Comparison of ENCODE assay signal across 15 cellular contexts in genomic region chr16:74868035-74868434, GRCh38.
DNase-seq lines count a peak whose midpoint lies in the region; ATAC-seq and TF ChIP-seq lines count a peak whose summit lies in the region.
"Had no signal": no experiment of that assay in that cellular context is flagged by ENCODE, and none has a peak within 500 bp of the region (broad histone marks: within the 10 kb centered on the region; RNA-seq: fewer than 3 reads in every experiment).

No MANE protein-coding gene starts in this region.

- H4K91ac ChIP-seq in IMR-90 (ENCODE audit: insufficient read depth, low read depth, low read length) (no peak overlapping the region), trophoblast cell (ENCODE audit: low read depth, low read length) (no peak overlapping the region)

- H2BK5ac ChIP-seq in IMR-90 (ENCODE audit: low read depth, low read length, poor library complexity, severe bottlenecking) = no peak overlapping the region
- no peak overlapping the region for H2BK5ac ChIP-seq in trophoblast cell (ENCODE audit: low read depth, low read length, poor library complexity)

- H2AFZ ChIP-seq in IMR-90 (replicated peaks; ENCODE audit: low read length, poor library complexity) (no peak overlapping the region), trophoblast cell (ENCODE audit: insufficient read depth, low read length, poor library complexity) (no peak overlapping the region), MM.1S (ENCODE audit: low read length) (no peak overlapping the region)

- H3K36me3 Mint-ChIP-seq in activated naive CD4-positive, alpha-beta T cell treated with anti-CD3 and anti-CD28 coated beads for 36 hours (ENCODE audit: low read depth) = peaks cover 8% of the 10 kb centered on the region

- no peaks in the 10 kb centered on the region for H3K9me2 ChIP-seq in MM.1S (replicated peaks; ENCODE audit: insufficient read depth, low read length)

- H2BK20ac ChIP-seq in IMR-90 (ENCODE audit: low read depth, low read length) = no peak overlapping the region

- BruUV-seq in IMR-90 (replicated peaks; lab: Mats Ljungman, UMichigan) = no TSS peak

- in situ Hi-C loops in IMR-90 (cut with MboI; ENCODE audit: low sequenced_read_pairs) = no loop called here

- no peaks in the 10 kb centered on the region for H3K79me1 ChIP-seq in IMR-90 (ENCODE audit: low read depth in 1 of 2, low read length in 2 of 2)
- H3K79me1 ChIP-seq in trophoblast cell (ENCODE audit: low read length) = peaks cover 2% of the 10 kb centered on the region

- H3K4me1 ChIP-seq in IMR-90 (ENCODE audit: control insufficient read depth, insufficient read depth, low read length) (no peaks in the 10 kb centered on the region), trophoblast cell (ENCODE audit: control insufficient read depth in 1 of 2, insufficient read depth in 2 of 2, low read length in 2 of 2) (peaks cover 0 to 3% of the 10 kb centered on the region in 2 experiments), MM.1S (ENCODE audit: low read length) (no peaks in the 10 kb centered on the region)
- H3K4me1 ChIP-seq: psoas muscle, testis had no signal

- H3K4me1 Mint-ChIP-seq in activated naive CD4-positive, alpha-beta T cell treated with anti-CD3 and anti-CD28 coated beads for 36 hours (ENCODE audit: low read depth) = peaks cover 25% of the 10 kb centered on the region

- H3K4me3 ChIP-seq in IMR-90 (ENCODE audit: insufficient read depth, low read depth, low read length) (no peak overlapping the region), dorsolateral prefrontal cortex (no peak overlapping the region), trophoblast cell (ENCODE audit: low read depth, low read length) (no peak overlapping the region), MM.1S (ENCODE audit: low read length) (no peak overlapping the region)
- H3K4me3 ChIP-seq: gastroesophageal sphincter, psoas muscle, SK-N-MC, testis had no signal

- intact Hi-C loops in activated naive CD4-positive, alpha-beta T cell treated with anti-CD3 and anti-CD28 coated beads for 36 hours (cut with micrococcal nuclease) = loop anchor here (1.0 to 10.0 kb wide), 6 partner anchors 96 to 573 kb away; partner anchors contain the start of genes FA2H, MLKL, PSMD7 and WDR59
- intact Hi-C loops in IMR-90 (cut with micrococcal nuclease) (no loop called here), dorsolateral prefrontal cortex (cut with DNase I) (loop anchor here in 1 of 2 donors (10.0 kb wide), 1 partner anchor 247 kb away; the partner anchor contains the start of gene LDHD)

- H3K4ac ChIP-seq in IMR-90 (ENCODE audit: low read depth, low read length) (no peak overlapping the region), trophoblast cell (ENCODE audit: low read depth, low read length) (no peak overlapping the region)

- no peak for TF ChIP-seq RAD21 in IMR-90 (IDR thresholded peaks at IDR 0.05; ENCODE audit: low read length)

- no peaks in the 10 kb centered on the region for H3K9me1 ChIP-seq in IMR-90 (ENCODE audit: insufficient read depth, low read length)

- H3K27me3 ChIP-seq in IMR-90 (ENCODE audit: control insufficient read depth, insufficient read depth, low read length) = no peaks in the 10 kb centered on the region
- no peaks in the 10 kb centered on the region for H3K27me3 ChIP-seq in dorsolateral prefrontal cortex
- H3K27me3 ChIP-seq in trophoblast cell (ENCODE audit: insufficient read depth, low read length) = no peaks in the 10 kb centered on the region
- H3K27me3 ChIP-seq in MM.1S (replicated peaks; ENCODE audit: insufficient read depth, low read length) = no peaks in the 10 kb centered on the region
- H3K27me3 ChIP-seq: gastroesophageal sphincter, testis had no signal

- no peak overlapping the region for H2BK12ac ChIP-seq in trophoblast cell (ENCODE audit: low read length)

- no peak overlapping the region; the same call in 1 of the 2 replicates for H3K14ac ChIP-seq in IMR-90 (replicated peaks; ENCODE audit: low read depth, low read length)
- peak overlapping the region; percentile 48 for H3K14ac ChIP-seq in trophoblast cell (ENCODE audit: low read length)

- no peak overlapping the region for H3K4me3 Mint-ChIP-seq in activated naive CD4-positive, alpha-beta T cell treated with anti-CD3 and anti-CD28 coated beads for 36 hours

- H3K36me3 ChIP-seq in IMR-90 (ENCODE audit: control insufficient read depth, insufficient read depth, low read length) (peaks cover 1% of the 10 kb centered on the region; the same call in 1 of the 2 replicates), trophoblast cell (ENCODE audit: control insufficient read depth in 1 of 2, insufficient read depth in 2 of 2, low read length in 2 of 2) (peaks cover 2% of the 10 kb centered on the region in 2 experiments), MM.1S (replicated peaks; ENCODE audit: insufficient read depth, low read length) (no peaks in the 10 kb centered on the region)
- H3K36me3 ChIP-seq: WERI-Rb-1 had no signal

- no peak overlapping the region for H3K18ac ChIP-seq in IMR-90 (ENCODE audit: low read depth, low read length)
- H3K18ac ChIP-seq in trophoblast cell (ENCODE audit: low read length) = no peak overlapping the region

- dilution Hi-C loops in IMR-90 (cut with HindIII; ENCODE audit: low sequenced_read_pairs, unreplicated experiment) = no loop called here

- H2BK120ac ChIP-seq in IMR-90 (ENCODE audit: low read depth, low read length) = peak overlapping the region; percentile 39; the same call in 1 of the 2 replicates
- peak overlapping the region; percentile 57 for H2BK120ac ChIP-seq in trophoblast cell (ENCODE audit: insufficient read depth, low read length, poor library complexity)

- H3K9me3 ChIP-seq in IMR-90 (ENCODE audit: control insufficient read depth, insufficient read depth, low read length) (no peaks in the 10 kb centered on the region), trophoblast cell (ENCODE audit: insufficient read depth, low read depth, low read length) (no peaks in the 10 kb centered on the region), MM.1S (replicated peaks; ENCODE audit: insufficient read depth, low read length) (no peaks in the 10 kb centered on the region)
- H3K9me3 ChIP-seq: gastroesophageal sphincter, psoas muscle, testis had no signal

- ATAC-seq in IMR-90 (ENCODE audit: low read depth) (no peak), HG02970 (IDR thresholded peaks at IDR 0.05; ENCODE audit: low FRiP score, unreplicated experiment) (no peak), GM18907 (IDR thresholded peaks at IDR 0.05; ENCODE audit: unreplicated experiment) (no peak)

- no peak overlapping the region for H3K27ac ChIP-seq in IMR-90 (ENCODE audit: insufficient read depth, low read length)
- H3K27ac ChIP-seq in dorsolateral prefrontal cortex = peak overlapping the region in 43 of 59 donors; percentile 6 to 88 (median 61)
- no peak overlapping the region for H3K27ac ChIP-seq in trophoblast cell (ENCODE audit: low read depth, low read length)
- no peak overlapping the region for H3K27ac ChIP-seq in MM.1S (ENCODE audit: low read length)
- H3K27ac ChIP-seq: psoas muscle, SK-N-MC, testis, WERI-Rb-1 had no signal

- H3K27me3 Mint-ChIP-seq in activated naive CD4-positive, alpha-beta T cell treated with anti-CD3 and anti-CD28 coated beads for 36 hours (ENCODE audit: low read depth) = no peaks in the 10 kb centered on the region
- H3K27me3 Mint-ChIP-seq: effector memory CD8-positive, alpha-beta T cell had no signal

- CTCF ChIA-PET in activated naive CD4-positive, alpha-beta T cell treated with anti-CD3 and anti-CD28 coated beads for 36 hours (lab: Charles Lee) = interaction anchor here (0.6 to 1.3 kb wide), 2 partner anchors 103 to 158 kb away, joined by 3 read pairs; no protein-coding TSS in a partner anchor
- CTCF ChIA-PET in IMR-90 (lab: Yijun Ruan, JAX) = interaction anchor here (1.1 kb wide), 1 partner anchor 177 kb away, joined by 3 read pairs; no protein-coding TSS in a partner anchor

- H3K9me3 Mint-ChIP-seq in activated naive CD4-positive, alpha-beta T cell treated with anti-CD3 and anti-CD28 coated beads for 36 hours = no peaks in the 10 kb centered on the region
- H3K9me3 Mint-ChIP-seq: effector memory CD8-positive, alpha-beta T cell had no signal

- H4K12ac ChIP-seq in trophoblast cell (ENCODE audit: low read depth, low read length) = no peak overlapping the region

- H3K4me2 ChIP-seq in IMR-90 (ENCODE audit: low read depth, low read length) (no peak overlapping the region), trophoblast cell (ENCODE audit: low read length) (no peak overlapping the region), MM.1S (ENCODE audit: low read depth, low read length) (no peak overlapping the region)

- POLR2A ChIA-PET in IMR-90 (lab: Charles Lee; ENCODE audit: unreplicated experiment) = no interaction called here

- H4K8ac ChIP-seq in IMR-90 (ENCODE audit: low read depth in 2 of 2, low read length in 2 of 2) (0 out of 4 replicates have a peak overlapping the region, but pooled peaks of 1 of the 2 experiments have one; percentile 37), trophoblast cell (ENCODE audit: low read depth, low read length) (no peak overlapping the region)

- TF ChIP-seq CTCF in IMR-90 (conservative IDR thresholded peaks at IDR 0.05; ENCODE audit: low read depth, low read length) (no peak), dorsolateral prefrontal cortex (IDR thresholded peaks at IDR 0.05 in 54 of 56, conservative IDR thresholded peaks at IDR 0.05 in 2 of 56; ENCODE audit: low read depth in 1 of 56, partially characterized antibody in 56 of 56) (no peak), MM.1S (IDR thresholded peaks at IDR 0.05; ENCODE audit: low read length) (no peak)

- no peak for TF ChIP-seq POLR2A in IMR-90 (IDR thresholded peaks at IDR 0.05; ENCODE audit: low read depth, low read length)

- peak overlapping the region; percentile 88 for H3K27ac Mint-ChIP-seq in activated naive CD4-positive, alpha-beta T cell treated with anti-CD3 and anti-CD28 coated beads for 36 hours

- H3K56ac ChIP-seq in IMR-90 (ENCODE audit: extremely low read depth, insufficient read depth, low read length) = no peak overlapping the region

- H2BK15ac ChIP-seq in IMR-90 (ENCODE audit: low read depth, low read length) = no peak overlapping the region

- no peaks in the 10 kb centered on the region for H3K79me2 ChIP-seq in trophoblast cell (ENCODE audit: control insufficient read depth, insufficient read depth, low read length, poor library complexity)
- H3K79me2 ChIP-seq in MM.1S (ENCODE audit: low read length) = no peaks in the 10 kb centered on the region

- no peaks in the 10 kb centered on the region for H3F3A ChIP-seq in MM.1S (ENCODE audit: insufficient read depth, low read length)

- no peaks in the 10 kb centered on the region for H4K20me1 ChIP-seq in IMR-90 (ENCODE audit: insufficient read depth, low read length)
- no peaks in the 10 kb centered on the region for H4K20me1 ChIP-seq in MM.1S (ENCODE audit: insufficient read depth, low read length)

- H2AK5ac ChIP-seq in IMR-90 (ENCODE audit: low read depth, low read length) (no peak overlapping the region), trophoblast cell (ENCODE audit: low read length) (no peak overlapping the region)

- H2AK9ac ChIP-seq in IMR-90 (replicated peaks; ENCODE audit: low read depth, low read length, poor library complexity) = no peak overlapping the region

- WGBS in IMR-90 (ENCODE audit: extremely low coverage in 2 of 2, insufficient read length in 1 of 2), 2 experiments = no CpG with 5 or more reads among the region's 5 CpGs
- no CpG with 5 or more reads among the region's 5 CpGs for WGBS in trophoblast cell (ENCODE audit: extremely low coverage, insufficient coverage, insufficient read length)

- no peak overlapping the region for H4K5ac ChIP-seq in IMR-90 (ENCODE audit: low read depth, low read length)

- H3K23ac ChIP-seq in IMR-90 (ENCODE audit: low read depth, low read length) (no peak overlapping the region), trophoblast cell (ENCODE audit: low read length) (no peak overlapping the region)

- no peak for DNase-seq in activated naive CD4-positive, alpha-beta T cell treated with anti-CD3 and anti-CD28 coated beads for 36 hours
- DNase-seq in activated naive CD4-positive, alpha-beta T cell treated with Interleukin-2 at 50 U/mL for 16 hours = no peak
- DNase-seq in IMR-90 (no peak), dorsolateral prefrontal cortex (no peak), trophoblast cell (peak in 1 of 2 donors; percentile 23), MM.1S (no peak)
- DNase-seq: kidney, psoas muscle, testis, WERI-Rb-1 had no signal

- no peak overlapping the region; the same call in 1 of the 2 replicates for H3K9ac ChIP-seq in IMR-90 (ENCODE audit: low read depth, low read length)
- no peak overlapping the region for H3K9ac ChIP-seq in trophoblast cell (ENCODE audit: low read length)
- H3K9ac ChIP-seq in MM.1S (ENCODE audit: low read length) = no peak overlapping the region

Comparison
In these comparisons a context has a peak if more than half of its experiments do, and no peak if none do; other contexts are left out.
1. H3K27ac ChIP-seq: peak in dorsolateral prefrontal cortex (43 of 59); none in IMR-90 (single experiment), trophoblast cell (single experiment) and MM.1S (single experiment).